Comparison of ENCODE assay signal across 3 cellular contexts in the genomic region with DNA sequence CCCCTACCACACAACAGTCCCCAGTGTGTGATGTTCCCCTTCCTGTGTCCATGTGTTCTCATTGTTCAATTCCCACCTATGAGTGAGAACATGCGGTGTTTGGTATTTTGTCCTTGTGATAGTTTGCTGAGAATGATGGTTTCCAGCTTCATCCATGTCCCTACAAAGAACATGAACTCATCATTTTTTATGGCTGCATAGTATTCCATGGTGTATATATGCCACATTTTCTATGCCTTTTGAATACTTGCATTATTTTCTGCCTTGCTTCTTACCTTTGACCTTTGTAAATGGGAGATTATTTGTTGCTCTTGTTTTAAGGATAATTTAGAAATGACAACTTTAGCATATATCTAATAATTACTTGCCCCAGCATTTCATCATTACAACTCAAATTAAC. TPM values are rescaled to one million over a fixed set of nuclear protein-coding genes. Genes with fewer than 3 reads are reported as not detected.
"Had no signal": no experiment of that assay in that cellular context is flagged by ENCODE, and none has a peak within 500 bp of the region (broad histone marks: within the 10 kb centered on the region; RNA-seq: fewer than 3 reads in every experiment).

No MANE protein-coding gene starts in this region.

RNA-seq across cellular contexts. Expression of a gene that starts 45.3 kb away (rescaled TPM):
- total RNA-seq: endothelial cell of umbilical vein; mononuclear cell; naive thymus-derived CD4-positive, alpha-beta T cell had no signal
- polyA plus RNA-seq: endothelial cell of umbilical vein; naive thymus-derived CD4-positive, alpha-beta T cell had no signal
